In the genomic region with DNA sequence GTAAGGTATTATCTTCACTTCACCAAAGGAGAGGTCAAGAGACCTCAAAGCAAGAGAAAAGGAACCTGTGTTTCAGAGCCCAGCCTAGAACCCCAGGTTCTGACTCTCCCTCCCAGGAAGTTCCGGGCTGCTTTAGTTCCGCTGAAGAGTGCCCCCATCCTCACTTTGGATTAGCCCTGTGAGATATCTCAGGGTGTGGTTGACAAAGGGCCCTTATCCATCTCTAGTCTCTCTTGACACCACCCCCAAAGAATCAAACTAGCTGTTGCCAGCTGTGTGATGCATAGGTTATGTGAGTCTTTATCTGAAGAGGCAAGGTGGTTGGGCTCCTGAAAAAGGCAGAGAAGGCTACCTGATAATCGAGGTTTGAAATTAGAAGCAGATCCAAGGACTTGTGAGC, we compare ENCODE assay signal across 1 cellular context.
TF ChIP-seq lines count a peak whose summit lies in the region.

No MANE protein-coding gene starts in this region.

TF ChIP-seq in K562, 482 proteins besides CTCF, POLR2A, EP300 and RAD21 (continues in another document):
- TF ChIP-seq KDM5B (IDR thresholded peaks at IDR 0.05; ENCODE audit: insufficient replicate concordance, low read depth, low read length) = no peak
- TF ChIP-seq, protein P1, sequence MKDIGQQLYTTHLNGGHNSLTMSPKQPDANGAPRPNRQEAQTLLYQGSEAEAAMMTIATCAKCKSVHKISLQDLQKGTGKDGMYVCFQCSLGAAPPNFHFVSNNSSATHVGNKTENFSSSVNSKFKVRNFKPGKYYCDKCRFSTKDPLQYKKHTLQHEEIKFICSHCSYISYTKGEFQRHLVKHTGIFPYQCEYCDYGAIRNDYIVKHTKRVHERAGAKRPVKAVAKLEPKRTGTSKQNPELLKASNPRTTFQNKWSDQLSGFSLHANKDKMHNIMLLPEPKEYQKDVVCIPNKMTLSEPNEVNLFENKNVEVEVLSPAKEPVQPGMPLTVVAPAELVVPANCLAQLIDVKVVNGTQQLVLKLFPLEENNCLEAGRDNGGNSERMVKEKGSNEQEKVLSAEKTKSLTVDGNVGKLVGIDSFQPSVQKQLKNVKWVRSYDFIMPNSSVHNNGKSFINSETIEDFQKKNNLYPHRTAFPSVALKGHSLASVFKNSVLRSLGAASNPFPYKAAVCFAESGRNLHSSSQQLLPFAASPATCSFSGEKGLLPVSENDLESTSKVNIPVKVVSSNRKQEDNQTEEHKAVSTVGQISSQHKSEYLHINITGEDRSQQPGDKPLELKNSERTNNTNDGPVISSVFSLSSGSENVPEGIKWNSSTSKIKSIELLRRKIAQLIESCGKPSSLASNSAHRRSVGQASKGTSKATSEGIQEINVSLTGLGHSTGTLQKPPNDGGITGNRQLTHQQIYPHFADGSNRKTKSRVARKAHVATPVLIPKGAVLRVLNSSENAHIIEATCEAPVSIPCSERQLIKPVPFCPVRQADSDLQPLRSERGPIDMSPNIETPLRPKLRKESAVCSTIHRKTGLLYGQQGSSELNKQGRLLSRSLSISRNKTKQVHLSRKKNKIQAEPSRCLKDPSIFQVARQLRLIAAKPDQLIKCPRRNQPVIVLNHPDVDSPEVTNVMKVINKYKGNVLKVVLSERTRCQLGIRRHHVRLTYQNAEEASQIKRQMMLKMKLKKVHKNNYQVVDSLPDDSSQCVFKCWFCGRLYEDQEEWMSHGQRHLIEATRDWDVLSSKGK (CRISPR knock-in tag; IDR thresholded peaks at IDR 0.05) = no peak
- no peak for TF ChIP-seq ZNF263 (CRISPR knock-in tag; IDR thresholded peaks at IDR 0.05; ENCODE audit: borderline replicate concordance)
- no peak for TF ChIP-seq SRSF3 (IDR thresholded peaks at IDR 0.05; ENCODE audit: insufficient read depth, low read length)
- TF ChIP-seq ARHGAP35 (IDR thresholded peaks at IDR 0.05; ENCODE audit: partially characterized antibody) = no peak
- TF ChIP-seq, protein P2, sequence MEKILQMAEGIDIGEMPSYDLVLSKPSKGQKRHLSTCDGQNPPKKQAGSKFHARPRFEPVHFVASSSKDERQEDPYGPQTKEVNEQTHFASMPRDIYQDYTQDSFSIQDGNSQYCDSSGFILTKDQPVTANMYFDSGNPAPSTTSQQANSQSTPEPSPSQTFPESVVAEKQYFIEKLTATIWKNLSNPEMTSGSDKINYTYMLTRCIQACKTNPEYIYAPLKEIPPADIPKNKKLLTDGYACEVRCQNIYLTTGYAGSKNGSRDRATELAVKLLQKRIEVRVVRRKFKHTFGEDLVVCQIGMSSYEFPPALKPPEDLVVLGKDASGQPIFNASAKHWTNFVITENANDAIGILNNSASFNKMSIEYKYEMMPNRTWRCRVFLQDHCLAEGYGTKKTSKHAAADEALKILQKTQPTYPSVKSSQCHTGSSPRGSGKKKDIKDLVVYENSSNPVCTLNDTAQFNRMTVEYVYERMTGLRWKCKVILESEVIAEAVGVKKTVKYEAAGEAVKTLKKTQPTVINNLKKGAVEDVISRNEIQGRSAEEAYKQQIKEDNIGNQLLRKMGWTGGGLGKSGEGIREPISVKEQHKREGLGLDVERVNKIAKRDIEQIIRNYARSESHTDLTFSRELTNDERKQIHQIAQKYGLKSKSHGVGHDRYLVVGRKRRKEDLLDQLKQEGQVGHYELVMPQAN (IDR thresholded peaks at IDR 0.05; ENCODE audit: borderline replicate concordance) = no peak
- TF ChIP-seq SNRNP70 (optimal IDR thresholded peaks at IDR 0.05; ENCODE audit: low read depth, low read length) = no peak
- TF ChIP-seq CBX3 (IDR thresholded peaks at IDR 0.05; ENCODE audit: borderline replicate concordance in 1 of 2, low read length in 2 of 2) = no peak
- no peak for TF ChIP-seq HMGN3 (IDR thresholded peaks at IDR 0.05; ENCODE audit: borderline replicate concordance, extremely low read depth, insufficient read length, low read depth, low read length)
- no peak for TF ChIP-seq ZNF436 (CRISPR knock-in tag; IDR thresholded peaks at IDR 0.05)
- TF ChIP-seq TCF3 (CRISPR knock-in tag; IDR thresholded peaks at IDR 0.05) = peak; percentile 72
- TF ChIP-seq POLR2AphosphoS5 (IDR thresholded peaks at IDR 0.05; ENCODE audit: control insufficient read depth, insufficient read depth, low read depth, low read length) = peak; percentile 47; the same call in 1 of the 2 replicates
- peak; percentile 29 to 50; a peak in 2 of 4 replicates for TF ChIP-seq KDM1A (IDR thresholded peaks at IDR 0.05)
- no peak for TF ChIP-seq PML (IDR thresholded peaks at IDR 0.05; ENCODE audit: low read length)
- no peak for TF ChIP-seq EHMT2 (IDR thresholded peaks at IDR 0.05)
- peak; percentile 35; the same call in 1 of the 2 replicates for TF ChIP-seq CTBP1 (IDR thresholded peaks at IDR 0.05; ENCODE audit: borderline replicate concordance)
- no peak for TF ChIP-seq LARP7 (IDR thresholded peaks at IDR 0.05)
- TF ChIP-seq, protein P3, sequence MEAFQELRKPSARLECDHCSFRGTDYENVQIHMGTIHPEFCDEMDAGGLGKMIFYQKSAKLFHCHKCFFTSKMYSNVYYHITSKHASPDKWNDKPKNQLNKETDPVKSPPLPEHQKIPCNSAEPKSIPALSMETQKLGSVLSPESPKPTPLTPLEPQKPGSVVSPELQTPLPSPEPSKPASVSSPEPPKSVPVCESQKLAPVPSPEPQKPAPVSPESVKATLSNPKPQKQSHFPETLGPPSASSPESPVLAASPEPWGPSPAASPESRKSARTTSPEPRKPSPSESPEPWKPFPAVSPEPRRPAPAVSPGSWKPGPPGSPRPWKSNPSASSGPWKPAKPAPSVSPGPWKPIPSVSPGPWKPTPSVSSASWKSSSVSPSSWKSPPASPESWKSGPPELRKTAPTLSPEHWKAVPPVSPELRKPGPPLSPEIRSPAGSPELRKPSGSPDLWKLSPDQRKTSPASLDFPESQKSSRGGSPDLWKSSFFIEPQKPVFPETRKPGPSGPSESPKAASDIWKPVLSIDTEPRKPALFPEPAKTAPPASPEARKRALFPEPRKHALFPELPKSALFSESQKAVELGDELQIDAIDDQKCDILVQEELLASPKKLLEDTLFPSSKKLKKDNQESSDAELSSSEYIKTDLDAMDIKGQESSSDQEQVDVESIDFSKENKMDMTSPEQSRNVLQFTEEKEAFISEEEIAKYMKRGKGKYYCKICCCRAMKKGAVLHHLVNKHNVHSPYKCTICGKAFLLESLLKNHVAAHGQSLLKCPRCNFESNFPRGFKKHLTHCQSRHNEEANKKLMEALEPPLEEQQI (IDR thresholded peaks at IDR 0.05) = no peak
- no peak for TF ChIP-seq GTF2A2 (tag; IDR thresholded peaks at IDR 0.05)
- TF ChIP-seq FOS (IDR thresholded peaks at IDR 0.05; ENCODE audit: extremely low read depth, insufficient read length) = no peak
- no peak for TF ChIP-seq FOXJ2 (tag; IDR thresholded peaks at IDR 0.05)
- TF ChIP-seq, protein P4, sequence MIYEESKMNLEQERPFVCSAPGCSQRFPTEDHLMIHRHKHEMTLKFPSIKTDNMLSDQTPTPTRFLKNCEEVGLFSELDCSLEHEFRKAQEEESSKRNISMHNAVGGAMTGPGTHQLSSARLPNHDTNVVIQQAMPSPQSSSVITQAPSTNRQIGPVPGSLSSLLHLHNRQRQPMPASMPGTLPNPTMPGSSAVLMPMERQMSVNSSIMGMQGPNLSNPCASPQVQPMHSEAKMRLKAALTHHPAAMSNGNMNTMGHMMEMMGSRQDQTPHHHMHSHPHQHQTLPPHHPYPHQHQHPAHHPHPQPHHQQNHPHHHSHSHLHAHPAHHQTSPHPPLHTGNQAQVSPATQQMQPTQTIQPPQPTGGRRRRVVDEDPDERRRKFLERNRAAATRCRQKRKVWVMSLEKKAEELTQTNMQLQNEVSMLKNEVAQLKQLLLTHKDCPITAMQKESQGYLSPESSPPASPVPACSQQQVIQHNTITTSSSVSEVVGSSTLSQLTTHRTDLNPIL (CRISPR knock-in tag; IDR thresholded peaks at IDR 0.05) = no peak
- no peak for TF ChIP-seq ZNF445 (CRISPR knock-in tag; IDR thresholded peaks at IDR 0.05; ENCODE audit: low read depth)
- no peak for TF ChIP-seq ILF3 (IDR thresholded peaks at IDR 0.05; ENCODE audit: borderline replicate concordance)
- no peak for TF ChIP-seq CAMTA2 (CRISPR knock-in tag; conservative IDR thresholded peaks at IDR 0.05)
- no peak for TF ChIP-seq SREBF2 (CRISPR knock-in tag; IDR thresholded peaks at IDR 0.05)
- TF ChIP-seq ZNF778 (CRISPR knock-in tag; IDR thresholded peaks at IDR 0.05) = no peak
- TF ChIP-seq, protein P5, sequence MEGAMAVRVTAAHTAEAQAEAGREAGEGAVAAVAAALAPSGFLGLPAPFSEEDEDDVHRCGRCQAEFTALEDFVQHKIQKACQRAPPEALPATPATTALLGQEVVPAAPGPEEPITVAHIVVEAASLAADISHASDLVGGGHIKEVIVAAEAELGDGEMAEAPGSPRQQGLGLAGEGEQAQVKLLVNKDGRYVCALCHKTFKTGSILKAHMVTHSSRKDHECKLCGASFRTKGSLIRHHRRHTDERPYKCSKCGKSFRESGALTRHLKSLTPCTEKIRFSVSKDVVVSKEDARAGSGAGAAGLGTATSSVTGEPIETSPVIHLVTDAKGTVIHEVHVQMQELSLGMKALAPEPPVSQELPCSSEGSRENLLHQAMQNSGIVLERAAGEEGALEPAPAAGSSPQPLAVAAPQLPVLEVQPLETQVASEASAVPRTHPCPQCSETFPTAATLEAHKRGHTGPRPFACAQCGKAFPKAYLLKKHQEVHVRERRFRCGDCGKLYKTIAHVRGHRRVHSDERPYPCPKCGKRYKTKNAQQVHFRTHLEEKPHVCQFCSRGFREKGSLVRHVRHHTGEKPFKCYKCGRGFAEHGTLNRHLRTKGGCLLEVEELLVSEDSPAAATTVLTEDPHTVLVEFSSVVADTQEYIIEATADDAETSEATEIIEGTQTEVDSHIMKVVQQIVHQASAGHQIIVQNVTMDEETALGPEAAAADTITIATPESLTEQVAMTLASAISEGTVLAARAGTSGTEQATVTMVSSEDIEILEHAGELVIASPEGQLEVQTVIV (CRISPR knock-in tag; IDR thresholded peaks at IDR 0.05; ENCODE audit: borderline replicate concordance) = no peak
- TF ChIP-seq TCFL5 (CRISPR knock-in tag; conservative IDR thresholded peaks at IDR 0.05) = no peak
- no peak for TF ChIP-seq STAG1 (CRISPR knock-in tag; IDR thresholded peaks at IDR 0.05; ENCODE audit: borderline replicate concordance)
- no peak for TF ChIP-seq XRCC5 (IDR thresholded peaks at IDR 0.05; ENCODE audit: low read depth, low read length)
- peak; percentile 39; the same call in 1 of the 2 replicates for TF ChIP-seq KLF16 (IDR thresholded peaks at IDR 0.05)
- TF ChIP-seq, protein P6, sequence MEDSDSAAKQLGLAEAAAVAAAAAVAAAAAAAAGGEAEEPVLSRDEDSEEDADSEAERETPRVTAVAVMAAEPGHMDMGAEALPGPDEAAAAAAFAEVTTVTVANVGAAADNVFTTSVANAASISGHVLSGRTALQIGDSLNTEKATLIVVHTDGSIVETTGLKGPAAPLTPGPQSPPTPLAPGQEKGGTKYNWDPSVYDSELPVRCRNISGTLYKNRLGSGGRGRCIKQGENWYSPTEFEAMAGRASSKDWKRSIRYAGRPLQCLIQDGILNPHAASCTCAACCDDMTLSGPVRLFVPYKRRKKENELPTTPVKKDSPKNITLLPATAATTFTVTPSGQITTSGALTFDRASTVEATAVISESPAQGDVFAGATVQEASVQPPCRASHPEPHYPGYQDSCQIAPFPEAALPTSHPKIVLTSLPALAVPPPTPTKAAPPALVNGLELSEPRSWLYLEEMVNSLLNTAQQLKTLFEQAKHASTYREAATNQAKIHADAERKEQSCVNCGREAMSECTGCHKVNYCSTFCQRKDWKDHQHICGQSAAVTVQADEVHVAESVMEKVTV (CRISPR knock-in tag; IDR thresholded peaks at IDR 0.05) = no peak
- TF ChIP-seq, protein P7, sequence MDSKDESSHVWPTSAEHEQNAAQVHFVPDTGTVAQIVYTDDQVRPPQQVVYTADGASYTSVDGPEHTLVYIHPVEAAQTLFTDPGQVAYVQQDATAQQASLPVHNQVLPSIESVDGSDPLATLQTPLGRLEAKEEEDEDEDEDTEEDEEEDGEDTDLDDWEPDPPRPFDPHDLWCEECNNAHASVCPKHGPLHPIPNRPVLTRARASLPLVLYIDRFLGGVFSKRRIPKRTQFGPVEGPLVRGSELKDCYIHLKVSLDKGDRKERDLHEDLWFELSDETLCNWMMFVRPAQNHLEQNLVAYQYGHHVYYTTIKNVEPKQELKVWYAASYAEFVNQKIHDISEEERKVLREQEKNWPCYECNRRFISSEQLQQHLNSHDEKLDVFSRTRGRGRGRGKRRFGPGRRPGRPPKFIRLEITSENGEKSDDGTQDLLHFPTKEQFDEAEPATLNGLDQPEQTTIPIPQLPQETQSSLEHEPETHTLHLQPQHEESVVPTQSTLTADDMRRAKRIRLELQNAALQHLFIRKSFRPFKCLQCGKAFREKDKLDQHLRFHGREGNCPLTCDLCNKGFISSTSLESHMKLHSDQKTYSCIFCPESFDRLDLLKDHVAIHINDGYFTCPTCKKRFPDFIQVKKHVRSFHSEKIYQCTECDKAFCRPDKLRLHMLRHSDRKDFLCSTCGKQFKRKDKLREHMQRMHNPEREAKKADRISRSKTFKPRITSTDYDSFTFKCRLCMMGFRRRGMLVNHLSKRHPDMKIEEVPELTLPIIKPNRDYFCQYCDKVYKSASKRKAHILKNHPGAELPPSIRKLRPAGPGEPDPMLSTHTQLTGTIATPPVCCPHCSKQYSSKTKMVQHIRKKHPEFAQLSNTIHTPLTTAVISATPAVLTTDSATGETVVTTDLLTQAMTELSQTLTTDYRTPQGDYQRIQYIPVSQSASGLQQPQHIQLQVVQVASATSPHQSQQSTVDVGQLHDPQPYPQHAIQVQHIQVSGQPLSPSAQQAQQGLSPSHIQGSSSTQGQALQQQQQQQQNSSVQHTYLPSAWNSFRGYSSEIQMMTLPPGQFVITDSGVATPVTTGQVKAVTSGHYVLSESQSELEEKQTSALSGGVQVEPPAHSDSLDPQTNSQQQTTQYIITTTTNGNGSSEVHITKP (IDR thresholded peaks at IDR 0.05; ENCODE audit: partially characterized antibody) = peak; percentile 71
- no peak for TF ChIP-seq KLF1 (tag; IDR thresholded peaks at IDR 0.05)
- TF ChIP-seq CBFA2T2 (conservative IDR thresholded peaks at IDR 0.05) = peak; percentile 58
- TF ChIP-seq ILK (tag; IDR thresholded peaks at IDR 0.05; ENCODE audit: borderline replicate concordance, low read depth) = no peak
- no peak for TF ChIP-seq HDAC8 (tag; IDR thresholded peaks at IDR 0.05)
- no peak for TF ChIP-seq SLC30A9 (CRISPR knock-in tag; IDR thresholded peaks at IDR 0.05)
- no peak for TF ChIP-seq RFX5 (IDR thresholded peaks at IDR 0.05; ENCODE audit: low read depth, low read length)
- no peak for TF ChIP-seq POLR3A (IDR thresholded peaks at IDR 0.05; ENCODE audit: borderline replicate concordance, extremely low read depth, insufficient read depth, insufficient read length)
- TF ChIP-seq EP400 (IDR thresholded peaks at IDR 0.05) = no peak
- TF ChIP-seq ARID1B (IDR thresholded peaks at IDR 0.05) = peak; percentile 50
- no peak for TF ChIP-seq ZBTB1 (CRISPR knock-in tag; IDR thresholded peaks at IDR 0.05; ENCODE audit: borderline replicate concordance, low read depth)
- no peak for TF ChIP-seq SMAD3 (CRISPR knock-in tag; conservative IDR thresholded peaks at IDR 0.05)
- TF ChIP-seq, protein P8, sequence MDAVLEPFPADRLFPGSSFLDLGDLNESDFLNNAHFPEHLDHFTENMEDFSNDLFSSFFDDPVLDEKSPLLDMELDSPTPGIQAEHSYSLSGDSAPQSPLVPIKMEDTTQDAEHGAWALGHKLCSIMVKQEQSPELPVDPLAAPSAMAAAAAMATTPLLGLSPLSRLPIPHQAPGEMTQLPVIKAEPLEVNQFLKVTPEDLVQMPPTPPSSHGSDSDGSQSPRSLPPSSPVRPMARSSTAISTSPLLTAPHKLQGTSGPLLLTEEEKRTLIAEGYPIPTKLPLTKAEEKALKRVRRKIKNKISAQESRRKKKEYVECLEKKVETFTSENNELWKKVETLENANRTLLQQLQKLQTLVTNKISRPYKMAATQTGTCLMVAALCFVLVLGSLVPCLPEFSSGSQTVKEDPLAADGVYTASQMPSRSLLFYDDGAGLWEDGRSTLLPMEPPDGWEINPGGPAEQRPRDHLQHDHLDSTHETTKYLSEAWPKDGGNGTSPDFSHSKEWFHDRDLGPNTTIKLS (IDR thresholded peaks at IDR 0.05; ENCODE audit: borderline replicate concordance, low read depth) = peak; percentile 75; the same call in 1 of the 2 replicates
- TF ChIP-seq POLR2AphosphoS2 (IDR thresholded peaks at IDR 0.05; ENCODE audit: low read length) = no peak
- no peak for TF ChIP-seq BRD4 (IDR thresholded peaks at IDR 0.05)
